14 cellular contexts compared by ENCODE assay signal in the genomic region with DNA sequence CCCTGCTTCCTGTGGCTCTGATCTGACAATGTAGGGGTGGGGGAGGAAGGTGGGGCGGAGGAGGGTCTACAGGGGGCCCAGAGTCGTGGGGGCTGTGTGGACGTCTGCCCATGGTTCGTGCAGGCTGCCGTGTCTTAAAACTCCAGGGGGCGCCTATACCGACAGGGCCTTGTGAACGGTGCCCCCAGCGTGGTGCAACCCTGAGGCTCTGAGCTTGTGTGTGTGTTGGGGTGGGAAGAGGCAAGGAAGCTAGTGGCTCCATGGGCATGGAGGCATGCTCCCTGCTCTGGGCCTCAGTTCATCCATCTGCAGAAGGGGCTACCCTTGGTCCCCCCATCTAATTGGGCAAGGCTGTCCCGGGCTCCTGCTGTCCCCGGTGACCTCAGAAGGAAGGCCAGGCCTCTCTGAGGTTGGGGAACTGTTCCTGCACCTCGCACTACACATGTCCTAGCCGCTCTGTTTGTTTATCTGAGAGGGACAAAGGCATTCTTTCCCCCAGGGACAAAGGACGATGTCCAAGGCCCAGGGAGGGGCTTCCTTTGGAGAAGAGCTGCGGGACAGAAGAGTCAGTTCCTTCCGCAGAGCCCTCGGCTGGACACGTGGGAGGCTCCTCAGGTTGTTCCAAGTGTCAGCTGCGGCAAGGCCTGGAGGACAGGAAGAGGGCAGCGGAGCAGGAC. TPM values are rescaled to one million over a fixed set of nuclear protein-coding genes. Genes with fewer than 3 reads are reported as not detected.
A peak's percentile ranks its signal among the peaks of the same experiment; 100 is the strongest.
DNase-seq lines count a peak whose midpoint lies in the region; ATAC-seq and TF ChIP-seq lines count a peak whose summit lies in the region.
"Had no signal": no experiment of that assay in that cellular context is flagged by ENCODE, and none has a peak within 500 bp of the region (broad histone marks: within the 10 kb centered on the region; RNA-seq: fewer than 3 reads in every experiment).

No MANE protein-coding gene starts in this region.

- no peak overlapping the region for H3K9ac ChIP-seq in OCI-LY3 (ENCODE audit: low read length)
- no peak overlapping the region for H3K9ac ChIP-seq in subcutaneous abdominal adipose tissue (ENCODE audit: low read length in 5 of 5)

- DNase-seq in activated CD4-positive, alpha-beta T cell treated with anti-CD3 and anti-CD28 coated beads, Interleukin-2, amount 10 ng/mL, durations not matched to agents 24 days and 14 days: no peak
- no peak for DNase-seq in activated CD4-positive, alpha-beta T cell treated with anti-CD3 and anti-CD28 coated beads, Interleukin-2, amount 10 ng/mL, durations not matched to agents 7 days and 5 days
- DNase-seq in left cardiac atrium (no peak), hippocampal formation (lab: John Stamatoyannopoulos, UW) (no peak), NCI-H2196 treated with DMSO at 0.1 percent for 48 hours (lab: John Stamatoyannopoulos, UW; ENCODE audit: unreplicated experiment) (no peak)
- DNase-seq in stimulated activated naive CD8-positive, alpha-beta T cell treated with anti-CD3 and anti-CD28 coated beads, Interleukin-15, Interleukin-2, amounts not matched to agents 100 U/mL and 50 U/mL, for 24 hours: no peak
- DNase-seq: activated CD4-positive, alpha-beta T cell treated with anti-CD3 and anti-CD28 coated beads for 36 hours; effector memory CD8-positive, alpha-beta T cell; ovary; PC-9 had no signal

- peaks cover 2% of the 10 kb centered on the region for H3K27me3 Mint-ChIP-seq in activated CD4-positive, alpha-beta T cell treated with anti-CD3 and anti-CD28 coated beads, Interleukin-2, amount 10 ng/mL, durations not matched to agents 24 days and 14 days
- H3K27me3 Mint-ChIP-seq in activated CD4-positive, alpha-beta T cell treated with anti-CD3 and anti-CD28 coated beads, Interleukin-2, amount 10 ng/mL, durations not matched to agents 7 days and 5 days: peaks cover 9% of the 10 kb centered on the region

- 0 out of 2 replicates have a peak overlapping the region, but pooled peaks have one; percentile 63 for H2AFZ ChIP-seq in OCI-LY3 (ENCODE audit: low read depth, low read length)
- H2AFZ ChIP-seq: PC-9 had no signal

- H3K4me1 ChIP-seq in OCI-LY3 (ENCODE audit: low read length) (peaks cover 38% of the 10 kb centered on the region), subcutaneous abdominal adipose tissue (ENCODE audit: control insufficient read depth in 5 of 5, insufficient read depth in 5 of 5, low read length in 5 of 5) (peaks cover 3 to 73% (median 35%) of the 10 kb centered on the region in 5 donors)

- POLR2A ChIA-PET in activated CD4-positive, alpha-beta T cell treated with anti-CD3 and anti-CD28 coated beads, Interleukin-2, amount 10 ng/mL, durations not matched to agents 7 days and 5 days (lab: Charles Lee): no interaction called here

- intact Hi-C loops in activated CD4-positive, alpha-beta T cell treated with anti-CD3 and anti-CD28 coated beads, Interleukin-2, amount 10 ng/mL, durations not matched to agents 24 days and 14 days (cut with micrococcal nuclease): no loop called here
- intact Hi-C loops in left cardiac atrium (cut with DNase I): no loop called here

- H3K4me3 ChIP-seq in OCI-LY3 (ENCODE audit: low read length): no peak overlapping the region
- no peak overlapping the region for H3K4me3 ChIP-seq in subcutaneous abdominal adipose tissue (ENCODE audit: low read depth in 1 of 5, low read length in 5 of 5)
- H3K4me3 ChIP-seq: ovary, PC-9 had no signal

- H3K36me3 Mint-ChIP-seq in activated CD4-positive, alpha-beta T cell treated with anti-CD3 and anti-CD28 coated beads, Interleukin-2, amount 10 ng/mL, durations not matched to agents 24 days and 14 days (ENCODE audit: low read depth): no peaks in the 10 kb centered on the region
- no peaks in the 10 kb centered on the region for H3K36me3 Mint-ChIP-seq in activated CD4-positive, alpha-beta T cell treated with anti-CD3 and anti-CD28 coated beads, Interleukin-2, amount 10 ng/mL, durations not matched to agents 7 days and 5 days (ENCODE audit: low read depth)
- H3K36me3 Mint-ChIP-seq: activated naive CD8-positive, alpha-beta T cell treated with anti-CD3 and anti-CD28 coated beads, Interleukin-2, amount 10 ng/mL, durations not matched to agents 7 days and 5 days had no signal

- H3K9me3 Mint-ChIP-seq in activated CD4-positive, alpha-beta T cell treated with anti-CD3 and anti-CD28 coated beads, Interleukin-2, amount 10 ng/mL, durations not matched to agents 24 days and 14 days: no peaks in the 10 kb centered on the region
- no peaks in the 10 kb centered on the region for H3K9me3 Mint-ChIP-seq in activated CD4-positive, alpha-beta T cell treated with anti-CD3 and anti-CD28 coated beads, Interleukin-2, amount 10 ng/mL, durations not matched to agents 7 days and 5 days
- H3K9me3 Mint-ChIP-seq: activated naive CD8-positive, alpha-beta T cell treated with anti-CD3 and anti-CD28 coated beads, Interleukin-2, amount 10 ng/mL, durations not matched to agents 7 days and 5 days; effector memory CD8-positive, alpha-beta T cell had no signal

- no peak overlapping the region for H3K4me3 Mint-ChIP-seq in activated CD4-positive, alpha-beta T cell treated with anti-CD3 and anti-CD28 coated beads, Interleukin-2, amount 10 ng/mL, durations not matched to agents 24 days and 14 days
- no peak overlapping the region for H3K4me3 Mint-ChIP-seq in activated CD4-positive, alpha-beta T cell treated with anti-CD3 and anti-CD28 coated beads, Interleukin-2, amount 10 ng/mL, durations not matched to agents 7 days and 5 days
- H3K4me3 Mint-ChIP-seq: activated CD4-positive, alpha-beta T cell treated with anti-CD3 and anti-CD28 coated beads for 36 hours; activated naive CD8-positive, alpha-beta T cell treated with anti-CD3 and anti-CD28 coated beads, Interleukin-2, amount 10 ng/mL, durations not matched to agents 7 days and 5 days; effector memory CD8-positive, alpha-beta T cell had no signal

- H3K9me3 ChIP-seq in OCI-LY3 (ENCODE audit: insufficient read depth, low read length) (no peaks in the 10 kb centered on the region), subcutaneous abdominal adipose tissue (ENCODE audit: control insufficient read depth in 5 of 5, low read length in 5 of 5) (no peaks in the 10 kb centered on the region)
- H3K9me3 ChIP-seq: ovary had no signal

- H4K20me1 ChIP-seq in OCI-LY3 (ENCODE audit: insufficient read depth, low read length): no peaks in the 10 kb centered on the region

- peak; percentile 36 to 40 for ATAC-seq in left cardiac atrium
- ATAC-seq in stimulated activated naive CD8-positive, alpha-beta T cell treated with anti-CD3 and anti-CD28 coated beads, Interleukin-15, Interleukin-2, amounts not matched to agents 100 U/mL and 50 U/mL, for 24 hours: no peak
- ATAC-seq: activated CD4-positive, alpha-beta T cell treated with anti-CD3 and anti-CD28 coated beads for 36 hours; effector memory CD8-positive, alpha-beta T cell had no signal

- no peak overlapping the region for H3K4me2 ChIP-seq in OCI-LY3 (ENCODE audit: low read length)
- H3K4me2 ChIP-seq: PC-9 had no signal

- H3K27ac Mint-ChIP-seq in activated CD4-positive, alpha-beta T cell treated with anti-CD3 and anti-CD28 coated beads, Interleukin-2, amount 10 ng/mL, durations not matched to agents 24 days and 14 days: peak overlapping the region; percentile 29
- H3K27ac Mint-ChIP-seq in activated CD4-positive, alpha-beta T cell treated with anti-CD3 and anti-CD28 coated beads, Interleukin-2, amount 10 ng/mL, durations not matched to agents 7 days and 5 days: no peak overlapping the region
- H3K27ac Mint-ChIP-seq: activated CD4-positive, alpha-beta T cell treated with anti-CD3 and anti-CD28 coated beads for 36 hours; activated naive CD8-positive, alpha-beta T cell treated with anti-CD3 and anti-CD28 coated beads, Interleukin-2, amount 10 ng/mL, durations not matched to agents 7 days and 5 days; effector memory CD8-positive, alpha-beta T cell had no signal

- peak; percentile 35 for TF ChIP-seq CTCF in OCI-LY3 (IDR thresholded peaks at IDR 0.05; ENCODE audit: low read depth, low read length)

- H3K27me3 ChIP-seq in OCI-LY3 (ENCODE audit: low read depth, low read length): no peaks in the 10 kb centered on the region
- H3K27me3 ChIP-seq in subcutaneous abdominal adipose tissue (ENCODE audit: control insufficient read depth in 5 of 5, insufficient read depth in 4 of 5, low read length in 5 of 5): peaks cover 2 to 19% (median 11%) of the 10 kb centered on the region in 5 donors
- H3K27me3 ChIP-seq: ovary had no signal

- H3K27ac ChIP-seq in OCI-LY3 (ENCODE audit: low read length) (no peak overlapping the region), subcutaneous abdominal adipose tissue (ENCODE audit: low read depth, low read length) (peak overlapping the region; percentile 69)
- H3K27ac ChIP-seq: ovary, PC-9 had no signal

- CTCF ChIA-PET in activated CD4-positive, alpha-beta T cell treated with anti-CD3 and anti-CD28 coated beads, Interleukin-2, amount 10 ng/mL, durations not matched to agents 7 days and 5 days (lab: Charles Lee): no interaction called here

- H3K36me3 ChIP-seq in OCI-LY3 (replicated peaks; ENCODE audit: low read depth, low read length) (no peaks in the 10 kb centered on the region), subcutaneous abdominal adipose tissue (ENCODE audit: control insufficient read depth in 5 of 5, insufficient read depth in 5 of 5, low read length in 5 of 5) (peaks cover 0 to 9% (median 1%) of the 10 kb centered on the region in 5 donors)
- H3K36me3 ChIP-seq: ovary had no signal

- H3K79me2 ChIP-seq in OCI-LY3 (ENCODE audit: low read length): no peaks in the 10 kb centered on the region

- H3K4me1 Mint-ChIP-seq in activated CD4-positive, alpha-beta T cell treated with anti-CD3 and anti-CD28 coated beads, Interleukin-2, amount 10 ng/mL, durations not matched to agents 24 days and 14 days: peaks cover 17% of the 10 kb centered on the region
- H3K4me1 Mint-ChIP-seq in activated CD4-positive, alpha-beta T cell treated with anti-CD3 and anti-CD28 coated beads, Interleukin-2, amount 10 ng/mL, durations not matched to agents 7 days and 5 days: peaks cover 15% of the 10 kb centered on the region

RNA-seq across cellular contexts. Expression of gene CA4, which starts 13.5 kb away (rescaled TPM):
- not detected in 2 replicates for total RNA-seq in activated CD4-positive, alpha-beta T cell treated with anti-CD3 and anti-CD28 coated beads, Interleukin-2, amount 10 ng/mL, durations not matched to agents 24 days and 14 days
- total RNA-seq in activated CD4-positive, alpha-beta T cell treated with anti-CD3 and anti-CD28 coated beads, Interleukin-2, amount 10 ng/mL, durations not matched to agents 7 days and 5 days: not detected
- 10 to 100 TPM in 1 of 2 donors, 1 to 10 TPM in 1; 3.1 to 10.8 TPM for total RNA-seq in left cardiac atrium
- total RNA-seq: activated CD4-positive, alpha-beta T cell treated with anti-CD3 and anti-CD28 coated beads for 36 hours; activated naive CD8-positive, alpha-beta T cell treated with anti-CD3 and anti-CD28 coated beads, Interleukin-2, amount 10 ng/mL, durations not matched to agents 7 days and 5 days; M059J; PC-9 had no signal
